26 cellular contexts compared by ENCODE assay signal in the genomic region with DNA sequence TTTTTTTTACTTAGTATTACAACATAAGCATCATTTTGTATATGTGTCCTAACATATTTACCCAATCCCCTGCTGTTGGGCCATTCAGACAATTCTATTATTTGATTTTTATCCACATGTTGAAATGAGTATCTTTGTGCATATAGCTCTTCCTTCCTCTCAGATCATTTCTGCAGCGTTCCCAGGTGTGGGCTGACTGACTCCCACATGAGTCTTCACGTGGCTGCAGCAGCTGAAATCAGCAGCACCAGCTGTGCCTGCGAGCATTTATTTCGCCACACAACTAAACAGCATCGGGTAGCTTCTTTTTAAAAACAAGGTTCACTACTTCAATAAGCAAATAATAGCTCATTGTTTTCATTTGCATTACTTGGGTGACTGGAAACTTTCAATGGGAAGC. TPM values are rescaled to one million over a fixed set of nuclear protein-coding genes. Genes with fewer than 3 reads are reported as not detected.
DNase-seq lines count a peak whose midpoint lies in the region; ATAC-seq and TF ChIP-seq lines count a peak whose summit lies in the region.
"Had no signal": no experiment of that assay in that cellular context is flagged by ENCODE, and none has a peak within 500 bp of the region (broad histone marks: within the 10 kb centered on the region; RNA-seq: fewer than 3 reads in every experiment).

No MANE protein-coding gene starts in this region.

- H3K9me3 ChIP-seq in mammary epithelial cell (replicated peaks; ENCODE audit: insufficient read depth, low read length) (no peaks in the 10 kb centered on the region), breast epithelium (no peaks in the 10 kb centered on the region)
- H3K9me3 ChIP-seq: left ventricle myocardium inferior, mucosa of descending colon, neutrophil, SJSA1 had no signal

- peak; percentile 62 for DNase-seq in mammary epithelial cell
- DNase-seq in breast epithelium (ENCODE audit: low spot score in 2 of 2): no peak
- peak; percentile 39 for DNase-seq in NCI-H69 (lab: John Stamatoyannopoulos, UW)
- DNase-seq in fibroblast of mammary gland (ENCODE audit: low read depth): peak; percentile 30
- no peak for DNase-seq in activated CD8-positive, alpha-beta memory T cell treated with anti-CD3 and anti-CD28 coated beads for 24 hours
- DNase-seq in DMS79 treated with DMSO at 0.1 percent for 48 hours (lab: John Stamatoyannopoulos, UW): no peak
- no peak for DNase-seq in A172 (ENCODE audit: low spot score)
- DNase-seq: activated CD4-positive, CD25-positive, alpha-beta regulatory T cell; activated CD8-positive, alpha-beta T cell treated with anti-CD3 and anti-CD28 coated beads for 36 hours; activated naive CD4-positive, alpha-beta T cell treated with anti-CD3 and anti-CD28 coated beads for 36 hours; activated T-cell treated with anti-CD3 and anti-CD28 coated beads, Interleukin-2, amount 50 U/mL, for 4 hours; CD8-positive, alpha-beta T cell; central memory CD4-positive, alpha-beta T cell; glutamatergic neuron; Karpas-422; left ventricle myocardium inferior; mucosa of descending colon; NCI-H1436; NCI-H524; stimulated activated CD4-positive, alpha-beta T cell treated with anti-CD3 and anti-CD28 coated beads, Interleukin-12 subunit alpha, Interleukin-12 subunit beta, amount 100 ng/mL, for 4 hours had no signal

- dilution Hi-C loops in mammary epithelial cell (cut with HindIII; ENCODE audit: low sequenced_read_pairs): no loop called here

- TF ChIP-seq CTCF in mammary epithelial cell (conservative IDR thresholded peaks at IDR 0.05 in 1 of 2, IDR thresholded peaks at IDR 0.05 in 1 of 2; ENCODE audit: extremely low read depth in 1 of 2, insufficient read depth in 1 of 2, low read depth in 1 of 2, low read length in 2 of 2) (no peak), breast epithelium (IDR thresholded peaks at IDR 0.05) (no peak), fibroblast of mammary gland (conservative IDR thresholded peaks at IDR 0.05; ENCODE audit: control insufficient read depth, insufficient read depth, low read depth, low read length) (no peak)

- no peaks in the 10 kb centered on the region for H3K27me3 ChIP-seq in mammary epithelial cell (ENCODE audit: insufficient read depth, low read length)
- H3K27me3 ChIP-seq in breast epithelium: no peaks in the 10 kb centered on the region
- H3K27me3 ChIP-seq: SJSA1 had no signal

- BruUV-seq in mammary epithelial cell (replicated peaks; lab: Mats Ljungman, UMichigan): no TSS peak

- intact Hi-C loops in mammary epithelial cell (cut with micrococcal nuclease) (no loop called here), breast epithelium (cut with DNase I; ENCODE audit: low total_unique reads) (no loop called here)

- H3K4me3 ChIP-seq in mammary epithelial cell (replicated peaks in 1 of 3; ENCODE audit: insufficient read depth in 1 of 3, low read depth in 2 of 3, low read length in 3 of 3): no peak overlapping the region
- H3K4me3 ChIP-seq in breast epithelium: no peak overlapping the region
- H3K4me3 ChIP-seq in fibroblast of mammary gland (ENCODE audit: control insufficient read depth, low read depth, low read length): no peak overlapping the region
- H3K4me3 ChIP-seq: left ventricle myocardium inferior, mucosa of descending colon, SJSA1 had no signal

- H3K4me2 ChIP-seq in mammary epithelial cell (ENCODE audit: insufficient read depth, low read depth, low read length): peak overlapping the region; percentile 28

- no peak overlapping the region for H2AFZ ChIP-seq in mammary epithelial cell (ENCODE audit: low read depth, low read length)

- no peak overlapping the region for H3K9ac ChIP-seq in mammary epithelial cell (ENCODE audit: insufficient read depth, low read length)

- 3% methylated on average over 5 of the region's 5 CpGs for WGBS in mammary epithelial cell (ENCODE audit: low coverage, missing lambda C conversion rate)

- H4K20me1 ChIP-seq in mammary epithelial cell (ENCODE audit: insufficient read depth, low read length): no peaks in the 10 kb centered on the region

- no peak overlapping the region for H3K27ac ChIP-seq in mammary epithelial cell (ENCODE audit: insufficient read depth, low read depth, low read length)
- no peak overlapping the region for H3K27ac ChIP-seq in breast epithelium
- H3K27ac ChIP-seq: left ventricle myocardium inferior, neutrophil, SJSA1 had no signal

- no peak for ATAC-seq in HG02798 (IDR thresholded peaks at IDR 0.05; ENCODE audit: poor library complexity, unreplicated experiment)
- ATAC-seq: activated CD8-positive, alpha-beta T cell treated with anti-CD3 and anti-CD28 coated beads for 36 hours; activated T-cell treated with anti-CD3 and anti-CD28 coated beads, Interleukin-2, amount 50 U/mL, for 4 hours; CD8-positive, alpha-beta T cell; mucosa of descending colon had no signal

- H3K36me3 ChIP-seq in mammary epithelial cell (ENCODE audit: insufficient read depth, low read length) (no peaks in the 10 kb centered on the region), breast epithelium (no peaks in the 10 kb centered on the region)
- H3K36me3 ChIP-seq: left ventricle myocardium inferior, neutrophil, SJSA1 had no signal

- H3K79me2 ChIP-seq in mammary epithelial cell (ENCODE audit: insufficient read depth, low read length): no peaks in the 10 kb centered on the region

- CTCF ChIA-PET in mammary epithelial cell (lab: Charles Lee; ENCODE audit: low non-redundant PET): interaction anchor here (0.6 kb wide), 2 partner anchors 110 to 337 kb away, joined by 3 read pairs; no protein-coding TSS in a partner anchor

- no peaks in the 10 kb centered on the region for H3K4me1 ChIP-seq in mammary epithelial cell (ENCODE audit: insufficient read depth, low read length)
- H3K4me1 ChIP-seq in breast epithelium: no peaks in the 10 kb centered on the region
- H3K4me1 ChIP-seq: left ventricle myocardium inferior, SJSA1 had no signal

- in situ Hi-C loops in mammary epithelial cell (cut with MboI; ENCODE audit: low sequenced_read_pairs in 2 of 2): no loop called here

- no peak for TF ChIP-seq POLR2A in breast epithelium (IDR thresholded peaks at IDR 0.05)

RNA-seq across cellular contexts. Expression of a gene that starts 44.5 kb away (rescaled TPM):
- total RNA-seq in mammary epithelial cell (10 to 100 TPM; 19.3 to 26.8 TPM), breast epithelium (10 to 100 TPM; 45.1 to 60.5 (median 58.3) TPM)
- polyA plus RNA-seq in mammary epithelial cell: 22.9 TPM
- polyA minus RNA-seq in mammary epithelial cell: 79.3 TPM
- 7.9 and 13.8 TPM in 2 replicates for total RNA-seq in A172 (2014; rRNA removed; shearing (Covaris generic))

RNA-seq across cellular contexts. Expression of a gene that starts 52.7 kb away (rescaled TPM):
- under 1 TPM in 1 of 2 donors, not detected in 1; 0.17 TPM for total RNA-seq in mammary epithelial cell
- polyA plus RNA-seq in mammary epithelial cell: not detected
- polyA minus RNA-seq in mammary epithelial cell: not detected
- total RNA-seq in breast epithelium: under 1 TPM in 1 of 3 donors, not detected in 2; 0.59 TPM
- total RNA-seq in A172 (2014; rRNA removed; shearing (Covaris generic)): not detected in 2 replicates
- total RNA-seq: activated CD8-positive, alpha-beta T cell treated with anti-CD3 and anti-CD28 coated beads for 36 hours; activated naive CD4-positive, alpha-beta T cell treated with anti-CD3 and anti-CD28 coated beads for 36 hours; activated T-cell treated with anti-CD3 and anti-CD28 coated beads, Interleukin-2, amount 50 U/mL, for 4 hours; CD8-positive, alpha-beta T cell; Daoy; mucosa of descending colon; SJSA1; subcutaneous adipose tissue; T-helper 2 cell treated with Interferon-gamma antibody and Interleukin-4, amounts not matched to agents 100 ng/mL and 5 ng/mL, for 36 hours had no signal

Comparison
In these comparisons a context has a peak if more than half of its experiments do, and no peak if none do; other contexts are left out.
1. DNase-seq: peak in mammary epithelial cell (single experiment), NCI-H69 (single experiment) and fibroblast of mammary gland (single experiment); none in breast epithelium (0 of 2), activated CD8-positive, alpha-beta memory T cell treated with anti-CD3 and anti-CD28 coated beads for 24 hours (single experiment), DMS79 treated with DMSO at 0.1 percent for 48 hours (single experiment) and A172 (single experiment).